Comparison of ENCODE assay signal across 9 cellular contexts in genomic region chr16:30473231-30474061, GRCh38. TPM values are rescaled to one million over a fixed set of nuclear protein-coding genes. Genes with fewer than 3 reads are reported as not detected.
DNase-seq lines count a peak whose midpoint lies in the region; ATAC-seq lines count a peak whose summit lies in the region.
"Had no signal": no experiment of that assay in that cellular context is flagged by ENCODE, and none has a peak within 500 bp of the region (broad histone marks: within the 10 kb centered on the region; RNA-seq: fewer than 3 reads in every experiment).

No MANE protein-coding gene starts in this region.

- no CpG with 5 or more reads among the region's 18 CpGs for WGBS in mesendoderm (ENCODE audit: extremely low coverage, insufficient coverage, low lambda C conversion rate)

- no peak overlapping the region for H4K5ac ChIP-seq in mesendoderm (ENCODE audit: low read length)

- H3K4me1 ChIP-seq in mesendoderm (ENCODE audit: control insufficient read depth, low read depth, low read length), result no peaks in the 10 kb centered on the region

- H3K9ac ChIP-seq in mesendoderm (ENCODE audit: low read length), result no peak overlapping the region

- H3K4me2 ChIP-seq in mesendoderm (ENCODE audit: low read length), result no peak overlapping the region

- no peak overlapping the region for H2BK15ac ChIP-seq in mesendoderm (replicated peaks; ENCODE audit: low read depth)

- ATAC-seq in GM19463 (IDR thresholded peaks at IDR 0.05; ENCODE audit: unreplicated experiment), result peak; percentile 39
- peak; percentile 26 to 31 for ATAC-seq in activated CD4-positive, CD25-positive, alpha-beta regulatory T cell treated with anti-CD3 and anti-CD28 coated beads, Interleukin-2, amount 50 U/mL, for 24 hours
- no peak for ATAC-seq in GM19023 (IDR thresholded peaks at IDR 0.05; ENCODE audit: unreplicated experiment)

- no peak overlapping the region for H3K4ac ChIP-seq in mesendoderm (ENCODE audit: low read depth, low read length)

- H3K27me3 ChIP-seq in mesendoderm (ENCODE audit: insufficient read depth, low read length, poor library complexity), result no peaks in the 10 kb centered on the region

- no peak overlapping the region for H4K8ac ChIP-seq in mesendoderm (ENCODE audit: low read depth, low read length)

- no peaks in the 10 kb centered on the region for H3K36me3 ChIP-seq in mesendoderm (ENCODE audit: control insufficient read depth, insufficient read depth, low read length)

- no peak overlapping the region for H2AK5ac ChIP-seq in mesendoderm (ENCODE audit: low read length)

- H3K23ac ChIP-seq in mesendoderm (ENCODE audit: low read length), result no peak overlapping the region

- no peak overlapping the region for H3K18ac ChIP-seq in mesendoderm (ENCODE audit: low read length)

- peak; percentile 30 for DNase-seq in effector CD4-positive, alpha-beta T cell
- DNase-seq in stimulated activated CD8-positive, alpha-beta memory T cell treated with anti-CD3 and anti-CD28 coated beads, Interleukin-12 subunit alpha, Interleukin-12 subunit beta, amount 100 ng/mL, for 24 hours (ENCODE audit: extremely low read depth), result peak; percentile 56
- DNase-seq in GM03348 (ENCODE audit: low spot score) (no peak), mesendoderm (no peak), HuH-7 (ENCODE audit: low spot score) (no peak)
- DNase-seq: SW 1271 had no signal

- no peak overlapping the region for H3K56ac ChIP-seq in mesendoderm (ENCODE audit: low read length)

- no peaks in the 10 kb centered on the region for H3K79me2 ChIP-seq in mesendoderm (ENCODE audit: control insufficient read depth, insufficient read depth, low read length)

- no peaks in the 10 kb centered on the region for H3K79me1 ChIP-seq in mesendoderm (ENCODE audit: low read length)

- no peak overlapping the region for H2BK120ac ChIP-seq in mesendoderm (ENCODE audit: low read depth, low read length)

- no peak overlapping the region for H3K27ac ChIP-seq in mesendoderm (ENCODE audit: low read depth, low read length)

- H3K4me3 ChIP-seq in mesendoderm (ENCODE audit: low read length), result no peak overlapping the region

- H2BK5ac ChIP-seq in mesendoderm (ENCODE audit: low read length), result no peak overlapping the region

RNA-seq across cellular contexts. Expression of gene ITGAL, which starts 0.9 kb away (rescaled TPM):
- polyA plus RNA-seq in mesendoderm (2013, experiment 1 of 2), result 0.01 TPM
- 0.01 TPM for polyA plus RNA-seq in mesendoderm (2013, experiment 2 of 2)

RNA-seq across cellular contexts. Expression of gene SEPHS2, which starts 27.8 kb away (rescaled TPM):
- polyA plus RNA-seq in mesendoderm (2013, experiment 1 of 2), result 36.6 TPM
- polyA plus RNA-seq in mesendoderm (2013, experiment 2 of 2), result 36.2 TPM

RNA-seq across cellular contexts. Expression of gene DCTPP1, which starts 43.6 kb away (rescaled TPM):
- 57.3 TPM for polyA plus RNA-seq in mesendoderm (2013, experiment 1 of 2)
- 57.8 TPM for polyA plus RNA-seq in mesendoderm (2013, experiment 2 of 2)

RNA-seq across cellular contexts. Expression of gene ZNF768, which starts 52.9 kb away (rescaled TPM):
- polyA plus RNA-seq in mesendoderm (2013, experiment 1 of 2), result 20.2 TPM
- polyA plus RNA-seq in mesendoderm (2013, experiment 2 of 2), result 20.4 TPM

Comparison
In these comparisons a context has a peak if more than half of its experiments do, and no peak if none do; other contexts are left out.
1. DNase-seq: peak in effector CD4-positive, alpha-beta T cell (single experiment) and stimulated activated CD8-positive, alpha-beta memory T cell treated with anti-CD3 and anti-CD28 coated beads, Interleukin-12 subunit alpha, Interleukin-12 subunit beta, amount 100 ng/mL, for 24 hours (single experiment); none in GM03348 (single experiment), mesendoderm (single experiment) and HuH-7 (single experiment).